In the genomic region with DNA sequence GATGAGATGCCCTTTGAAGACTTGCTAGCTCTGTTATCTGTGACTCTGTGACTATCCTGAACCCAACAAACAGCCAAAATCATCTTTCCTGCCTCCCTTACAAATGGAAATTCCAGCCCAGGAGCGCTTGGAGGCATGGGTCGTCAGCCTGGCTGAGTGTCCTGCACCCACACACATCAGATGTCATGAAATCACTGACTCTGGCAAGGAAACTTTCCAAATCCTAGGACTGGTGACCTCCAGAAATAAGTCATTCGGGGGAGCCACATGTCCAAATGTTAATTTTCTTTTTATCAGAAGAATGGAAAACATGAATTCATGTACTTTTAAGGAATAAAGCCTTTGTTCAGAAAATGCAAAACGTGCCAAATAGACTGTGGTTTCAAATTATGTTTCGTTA, we compare ENCODE assay signal across 28 cellular contexts.
A peak's percentile ranks its signal among the peaks of the same experiment; 100 is the strongest.
DNase-seq lines count a peak whose midpoint lies in the region; ATAC-seq and TF ChIP-seq lines count a peak whose summit lies in the region.
"Had no signal": no experiment of that assay in that cellular context is flagged by ENCODE, and none has a peak within 500 bp of the region (broad histone marks: within the 10 kb centered on the region; RNA-seq: fewer than 3 reads in every experiment).

No MANE protein-coding gene starts in this region.

- H3K27me3 Mint-ChIP-seq in activated CD4-positive, alpha-beta T cell treated with anti-CD3 and anti-CD28 coated beads for 36 hours, result peaks cover 28% of the 10 kb centered on the region

- H2AFZ ChIP-seq in GM23248 (0 out of 2 replicates have a peak overlapping the region, but pooled peaks have one; percentile 36), smooth muscle cell (ENCODE audit: low read depth) (no peak overlapping the region)

- H3K4me1 ChIP-seq in GM23248 (ENCODE audit: insufficient read depth), result peaks cover 23% of the 10 kb centered on the region
- H3K4me1 ChIP-seq in adipocyte (ENCODE audit: control insufficient read depth, insufficient read depth, low read length), result peaks cover 20% of the 10 kb centered on the region
- peaks cover 5% of the 10 kb centered on the region for H3K4me1 ChIP-seq in smooth muscle cell (ENCODE audit: low read depth)

- H3K9me3 ChIP-seq in GM23248 (ENCODE audit: low read depth), result no peaks in the 10 kb centered on the region
- H3K9me3 ChIP-seq in adipocyte (ENCODE audit: control insufficient read depth, low read length), result no peaks in the 10 kb centered on the region
- no peaks in the 10 kb centered on the region for H3K9me3 ChIP-seq in smooth muscle cell (replicated peaks; ENCODE audit: low read depth)
- H3K9me3 ChIP-seq: right lobe of liver, testis had no signal

- H3K36me3 Mint-ChIP-seq in activated CD4-positive, alpha-beta T cell treated with anti-CD3 and anti-CD28 coated beads for 36 hours (ENCODE audit: low read depth), result peaks cover 3% of the 10 kb centered on the region

- H3K9ac ChIP-seq in GM23248 (0 out of 2 replicates have a peak overlapping the region, but pooled peaks have one; percentile 19), adipocyte (ENCODE audit: low read length) (no peak overlapping the region), smooth muscle cell (ENCODE audit: low read depth) (no peak overlapping the region)

- WGBS in GM23248 (ENCODE audit: low coverage in 1 of 2, low lambda C conversion rate in 2 of 2, missing lambda C conversion rate in 2 of 2), 2 experiments, result 3% methylated on average over 5 of the region's 5 CpGs
- WGBS in smooth muscle cell (ENCODE audit: low lambda C conversion rate), result 45% methylated on average over 5 of the region's 5 CpGs

- H3K27ac Mint-ChIP-seq in activated CD4-positive, alpha-beta T cell treated with anti-CD3 and anti-CD28 coated beads for 36 hours, result no peak overlapping the region
- H3K27ac Mint-ChIP-seq: activated naive CD8-positive, alpha-beta T cell treated with anti-CD3 and anti-CD28 coated beads for 36 hours; progenitor cell of endocrine pancreas; T-helper 1 cell treated with Interleukin-12 subunit alpha and Interleukin-12 subunit beta and Interleukin-4 antibody, amounts not matched to agents 30 μg/mL and 1 μg/mL, for 36 hours had no signal

- peak overlapping the region; percentile 64 for H3K27ac ChIP-seq in GM23248
- H3K27ac ChIP-seq in smooth muscle cell (ENCODE audit: low read depth), result peak overlapping the region; percentile 47
- H3K27ac ChIP-seq: right lobe of liver, RWPE1, testis had no signal

- H3K4me3 ChIP-seq in GM23248, result peak overlapping the region; percentile 41
- H3K4me3 ChIP-seq in adipocyte (ENCODE audit: low read length), result no peak overlapping the region
- H3K4me3 ChIP-seq in fibroblast of the aortic adventitia (ENCODE audit: low read depth, low read length), result no peak overlapping the region
- H3K4me3 ChIP-seq in smooth muscle cell, result no peak overlapping the region
- H3K4me3 ChIP-seq: heart right ventricle, right lobe of liver, testis had no signal

- H3K4me2 ChIP-seq in GM23248 (ENCODE audit: unreplicated experiment), result peak overlapping the region; percentile 72
- peak overlapping the region; percentile 62 for H3K4me2 ChIP-seq in smooth muscle cell

- H3K4me3 Mint-ChIP-seq in activated CD4-positive, alpha-beta T cell treated with anti-CD3 and anti-CD28 coated beads for 36 hours, result no peak overlapping the region
- H3K4me3 Mint-ChIP-seq: activated naive CD8-positive, alpha-beta T cell treated with anti-CD3 and anti-CD28 coated beads for 36 hours; T-helper 1 cell treated with Interleukin-12 subunit alpha and Interleukin-12 subunit beta and Interleukin-4 antibody, amounts not matched to agents 30 μg/mL and 1 μg/mL, for 36 hours had no signal

- DNase-seq in GM23248 (peak; percentile 60), adipocyte (ENCODE audit: low read depth) (peak; percentile 40), fibroblast of the aortic adventitia (ENCODE audit: low read depth) (peak; percentile 64), smooth muscle cell (lab: John Stamatoyannopoulos, UW; ENCODE audit: unreplicated experiment) (no peak), DMS114 treated with DMSO at 0.1 percent for 48 hours (lab: John Stamatoyannopoulos, UW; ENCODE audit: unreplicated experiment) (no peak)
- DNase-seq in activated CD4-positive, alpha-beta T cell treated with anti-CD3 and anti-CD28 coated beads for 36 hours, result no peak
- DNase-seq: activated CD4-positive, alpha-beta T cell treated with anti-CD3 and anti-CD28 coated beads for 4 hours; activated effector memory CD4-positive, alpha-beta T cell treated with anti-CD3 and anti-CD28 coated beads, Interleukin-2, amount 50 U/mL, for 16 hours; activated naive CD8-positive, alpha-beta T cell treated with anti-CD3 and anti-CD28 coated beads for 36 hours; activated T-cell treated with anti-CD3 and anti-CD28 coated beads, Interleukin-2, amount 50 U/mL, for 1 hour; AML-193; CD8-positive, alpha-beta memory T cell; foreskin melanocyte; GDM1; H9; heart right ventricle; NCI-H1417 treated with DMSO at 0.1 percent for 48 hours; NCI-H2081 treated with DMSO at 0.1 percent for 48 hours; NCI-H446 treated with DMSO at 0.1 percent for 48 hours; right lobe of liver; stimulated activated CD4-positive, alpha-beta T cell treated with anti-CD3 and anti-CD28 coated beads, Interleukin-15, amount 100 ng/mL, for 24 hours; stimulated activated naive CD4-positive, alpha-beta T cell treated with Interleukin-2 at 50 U/mL for 16 hours; testis had no signal

- no peak for TF ChIP-seq CTCF in fibroblast of the aortic adventitia (IDR thresholded peaks at IDR 0.05; ENCODE audit: insufficient read depth, low read length)
- no peak for TF ChIP-seq CTCF in smooth muscle cell (IDR thresholded peaks at IDR 0.05; ENCODE audit: borderline replicate concordance, insufficient read depth, poor library complexity, severe bottlenecking)

- no peaks in the 10 kb centered on the region for H3K9me2 ChIP-seq in GM23248 (ENCODE audit: insufficient read depth)

- H4K20me1 ChIP-seq in GM23248 (ENCODE audit: insufficient read depth), result no peaks in the 10 kb centered on the region
- H4K20me1 ChIP-seq in smooth muscle cell (ENCODE audit: low read depth), result no peaks in the 10 kb centered on the region

- H3K36me3 ChIP-seq in GM23248 (ENCODE audit: low read depth) (no peaks in the 10 kb centered on the region), adipocyte (ENCODE audit: control insufficient read depth, insufficient read depth, low read length, severe bottlenecking) (no peaks in the 10 kb centered on the region), smooth muscle cell (ENCODE audit: low read depth) (no peaks in the 10 kb centered on the region)
- H3K36me3 ChIP-seq: heart right ventricle, right lobe of liver had no signal

- in situ Hi-C loops in GM23248 (cut with MboI), result no loop called here

- no peaks in the 10 kb centered on the region for H3K9me3 Mint-ChIP-seq in activated CD4-positive, alpha-beta T cell treated with anti-CD3 and anti-CD28 coated beads for 36 hours (ENCODE audit: low read depth)
- H3K9me3 Mint-ChIP-seq: activated naive CD8-positive, alpha-beta T cell treated with anti-CD3 and anti-CD28 coated beads for 36 hours; CD8-positive, alpha-beta memory T cell; T-helper 1 cell treated with Interleukin-12 subunit alpha and Interleukin-12 subunit beta and Interleukin-4 antibody, amounts not matched to agents 30 μg/mL and 1 μg/mL, for 36 hours had no signal

- H3K4me1 Mint-ChIP-seq in activated CD4-positive, alpha-beta T cell treated with anti-CD3 and anti-CD28 coated beads for 36 hours, result peaks cover 20% of the 10 kb centered on the region

- peaks cover 30% of the 10 kb centered on the region for H3F3A ChIP-seq in GM23248 (ENCODE audit: insufficient read depth)
- peaks cover 10% of the 10 kb centered on the region for H3F3A ChIP-seq in smooth muscle cell (ENCODE audit: low read depth)

- intact Hi-C loops in activated CD4-positive, alpha-beta T cell treated with anti-CD3 and anti-CD28 coated beads for 36 hours (cut with DNase I, micrococcal nuclease), result no loop called here

- H3K79me2 ChIP-seq in GM23248 (ENCODE audit: insufficient read depth), result peaks cover 20% of the 10 kb centered on the region
- H3K79me2 ChIP-seq in smooth muscle cell (ENCODE audit: low read depth), result peaks cover 14% of the 10 kb centered on the region

- POLR2A ChIA-PET in activated CD4-positive, alpha-beta T cell treated with anti-CD3 and anti-CD28 coated beads for 36 hours (lab: Charles Lee), result no interaction called here

- CTCF ChIA-PET in activated CD4-positive, alpha-beta T cell treated with anti-CD3 and anti-CD28 coated beads for 36 hours (lab: Charles Lee), result interaction anchor here (0.6 to 1.5 kb wide), 3 partner anchors 14 to 1762 kb away, joined by 3 to 4 read pairs (median 3); no protein-coding TSS in a partner anchor

- H3K27me3 ChIP-seq in GM23248 (replicated peaks; ENCODE audit: insufficient read depth), result no peaks in the 10 kb centered on the region
- H3K27me3 ChIP-seq in adipocyte (replicated peaks; ENCODE audit: control insufficient read depth, insufficient read depth, low read length), result no peaks in the 10 kb centered on the region
- no peaks in the 10 kb centered on the region for H3K27me3 ChIP-seq in smooth muscle cell (ENCODE audit: low read depth)
- H3K27me3 ChIP-seq: right lobe of liver, testis had no signal

- no peak for ATAC-seq in HG03097 (IDR thresholded peaks at IDR 0.05; ENCODE audit: low FRiP score, unreplicated experiment)
- ATAC-seq in activated CD4-positive, alpha-beta T cell treated with anti-CD3 and anti-CD28 coated beads for 36 hours, result no peak
- ATAC-seq in GM18870 (IDR thresholded peaks at IDR 0.05; ENCODE audit: unreplicated experiment), result no peak
- ATAC-seq: right lobe of liver had no signal

Comparison
In these comparisons a context has a peak if more than half of its experiments do, and no peak if none do; other contexts are left out.
1. DNase-seq: peak in GM23248 (single experiment), adipocyte (single experiment) and fibroblast of the aortic adventitia (single experiment); none in smooth muscle cell (single experiment), DMS114 treated with DMSO at 0.1 percent for 48 hours (single experiment) and activated CD4-positive, alpha-beta T cell treated with anti-CD3 and anti-CD28 coated beads for 36 hours (single experiment).